In the genomic region with DNA sequence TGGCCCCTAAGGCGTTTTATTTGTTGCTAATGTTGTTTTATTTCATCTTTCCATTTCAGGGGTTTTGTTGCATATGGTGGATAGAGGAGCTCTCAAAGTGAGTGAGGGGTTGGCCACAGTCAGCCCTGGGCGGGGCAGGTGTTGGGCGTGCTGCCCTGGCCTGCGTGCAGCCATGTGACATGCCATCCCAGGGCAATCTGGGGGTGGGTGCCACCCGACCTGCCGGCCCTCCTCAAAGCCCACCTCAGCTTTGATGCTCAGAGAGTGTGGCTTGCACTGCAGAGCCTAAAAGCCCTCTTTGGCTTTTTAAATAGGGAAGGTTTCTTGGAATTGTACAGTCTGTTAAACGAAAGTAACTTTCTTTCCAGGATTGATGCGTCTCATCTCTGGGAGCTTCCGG, we compare ENCODE assay signal across 26 cellular contexts.
"Had no signal": no experiment of that assay in that cellular context is flagged by ENCODE, and none has a peak within 500 bp of the region (broad histone marks: within the 10 kb centered on the region; RNA-seq: fewer than 3 reads in every experiment).

No MANE protein-coding gene starts in this region.

- H3K27ac Mint-ChIP-seq: activated CD4-positive, alpha-beta memory T cell treated with anti-CD3 and anti-CD28 coated beads for 36 hours; activated CD8-positive, alpha-beta memory T cell treated with anti-CD3 and anti-CD28 coated beads, Interleukin-2, amount 10 ng/mL, durations not matched to agents 7 days and 5 days; activated T-cell treated with anti-CD3 and anti-CD28 coated beads, Interleukin-2, amount 50 U/mL, for 72 hours had no signal

- H3K4me3 ChIP-seq: heart right ventricle, lower lobe of right lung, mucosa of descending colon, right lobe of liver, uterus had no signal

- H3K4me3 Mint-ChIP-seq: activated CD4-positive, alpha-beta memory T cell treated with anti-CD3 and anti-CD28 coated beads for 36 hours; activated CD8-positive, alpha-beta memory T cell treated with anti-CD3 and anti-CD28 coated beads, Interleukin-2, amount 10 ng/mL, durations not matched to agents 7 days and 5 days; activated T-cell treated with anti-CD3 and anti-CD28 coated beads, Interleukin-2, amount 50 U/mL, for 72 hours had no signal

- ATAC-seq: activated CD4-positive, CD25-positive, alpha-beta regulatory T cell treated with anti-CD3 and anti-CD28 coated beads, Interleukin-2, amount 50 U/mL, for 24 hours; activated CD8-positive, alpha-beta memory T cell treated with anti-CD3 and anti-CD28 coated beads, Interleukin-2, amount 10 ng/mL, durations not matched to agents 7 days and 5 days; activated T-cell treated with anti-CD3 and anti-CD28 coated beads, Interleukin-2, amount 50 U/mL, for 72 hours; esophagus mucosa; foreskin keratinocyte; left lobe of liver; lower lobe of right lung; mucosa of descending colon; right lobe of liver; stimulated activated naive CD8-positive, alpha-beta T cell treated with anti-CD3 and anti-CD28 coated beads, Interleukin-15, Interleukin-2, amounts not matched to agents 100 U/mL and 50 U/mL, for 24 hours had no signal

- H3K27ac ChIP-seq: brain microvascular endothelial cell, foreskin keratinocyte, lower lobe of right lung, neutrophil, right lobe of liver, uterus, VCaP had no signal

- H3K9me3 Mint-ChIP-seq: activated CD4-positive, alpha-beta memory T cell treated with anti-CD3 and anti-CD28 coated beads for 36 hours; activated T-cell treated with anti-CD3 and anti-CD28 coated beads, Interleukin-2, amount 50 U/mL, for 72 hours had no signal

- H3K36me3 Mint-ChIP-seq: activated CD4-positive, alpha-beta memory T cell treated with anti-CD3 and anti-CD28 coated beads for 36 hours had no signal

- H3K27me3 Mint-ChIP-seq: activated CD4-positive, alpha-beta memory T cell treated with anti-CD3 and anti-CD28 coated beads for 36 hours; activated CD8-positive, alpha-beta memory T cell treated with anti-CD3 and anti-CD28 coated beads, Interleukin-2, amount 10 ng/mL, durations not matched to agents 7 days and 5 days had no signal

- H3K9me3 ChIP-seq: heart right ventricle, lower lobe of right lung, mucosa of descending colon, neutrophil, right lobe of liver, uterus had no signal

- DNase-seq: activated CD4-positive, alpha-beta memory T cell treated with anti-CD3 and anti-CD28 coated beads for 36 hours; activated CD4-positive, alpha-beta T cell treated with anti-CD3 and anti-CD28 coated beads for 48 hours; activated CD8-positive, alpha-beta memory T cell treated with anti-CD3 and anti-CD28 coated beads, Interleukin-2, amount 10 ng/mL, durations not matched to agents 7 days and 5 days; activated effector memory CD4-positive, alpha-beta T cell treated with Interleukin-2 at 50 U/mL for 16 hours; activated naive CD4-positive, alpha-beta T cell treated with anti-CD3 and anti-CD28 coated beads, Interleukin-2, amount 50 U/mL, for 16 hours; activated T-cell treated with anti-CD3 and anti-CD28 coated beads for 4 hours; activated T-cell treated with anti-CD3 and anti-CD28 coated beads, Interleukin-2, amount 50 U/mL, for 72 hours; amniotic stem cell; brain microvascular endothelial cell; cortex of kidney; foreskin keratinocyte; heart right ventricle; kidney glomerular epithelial cell; lower lobe of right lung; mesendoderm; mucosa of descending colon; right lobe of liver; stimulated activated CD4-positive, alpha-beta T cell treated with anti-CD3 and anti-CD28 coated beads, Interleukin-2, amount 100 ng/mL, for 48 hours; stimulated activated naive CD8-positive, alpha-beta T cell treated with anti-CD3 and anti-CD28 coated beads, Interleukin-15, Interleukin-2, amounts not matched to agents 100 U/mL and 50 U/mL, for 24 hours; substantia nigra; uterus had no signal

- H3K36me3 ChIP-seq: brain microvascular endothelial cell, heart right ventricle, lower lobe of right lung, neutrophil, right lobe of liver, uterus had no signal

- H3K27me3 ChIP-seq: brain microvascular endothelial cell, foreskin keratinocyte, heart right ventricle, neutrophil, right lobe of liver, uterus had no signal

- H3K4me1 ChIP-seq: uterus had no signal
